Comparison of ENCODE assay signal across 1 cellular context in genomic region chr18:22465859-22466602, GRCh38.
TF ChIP-seq lines count a peak whose summit lies in the region.

No MANE protein-coding gene starts in this region.

TF ChIP-seq in K562, 482 proteins besides CTCF, POLR2A, EP300 and RAD21 (continued from another document):
- no peak for TF ChIP-seq SFPQ (IDR thresholded peaks at IDR 0.05; ENCODE audit: low read depth, low read length)
- TF ChIP-seq NR4A1 (CRISPR knock-in tag; IDR thresholded peaks at IDR 0.05), result no peak
- peak; percentile 71 for TF ChIP-seq NR4A1 (tag; IDR thresholded peaks at IDR 0.05)
- TF ChIP-seq SRF (CRISPR knock-in tag; IDR thresholded peaks at IDR 0.05), result peak in 1 of 2 experiments; percentile 88; a peak in 1 of 4 replicates
- peak; percentile 76; the same call in 1 of the 2 replicates for TF ChIP-seq ZNF583 (CRISPR knock-in tag; IDR thresholded peaks at IDR 0.05)
- no peak for TF ChIP-seq STAT5A (IDR thresholded peaks at IDR 0.05; ENCODE audit: borderline replicate concordance, low read length)
- TF ChIP-seq BRD9 (IDR thresholded peaks at IDR 0.05; ENCODE audit: low read depth, partially characterized antibody), result no peak
- TF ChIP-seq HOMEZ (CRISPR knock-in tag; IDR thresholded peaks at IDR 0.05), result no peak
- peak; percentile 87 for TF ChIP-seq ZNF589 (CRISPR knock-in tag; IDR thresholded peaks at IDR 0.05; ENCODE audit: low read depth)
- no peak for TF ChIP-seq CBFA2T3 (IDR thresholded peaks at IDR 0.05)
- no peak for TF ChIP-seq BCOR (IDR thresholded peaks at IDR 0.05)
- no peak for TF ChIP-seq ETS2 (tag; IDR thresholded peaks at IDR 0.05; ENCODE audit: borderline replicate concordance, poor library complexity, severe bottlenecking)
- peak; percentile 70 for TF ChIP-seq SOX6 (IDR thresholded peaks at IDR 0.05)
- TF ChIP-seq NEUROD1 (IDR thresholded peaks at IDR 0.05; ENCODE audit: borderline replicate concordance, low read depth, low read length, partially characterized antibody), result no peak
- TF ChIP-seq SIN3B (IDR thresholded peaks at IDR 0.05; ENCODE audit: low read depth), result no peak
- no peak for TF ChIP-seq KDM2B (CRISPR knock-in tag; IDR thresholded peaks at IDR 0.05)
- peak; percentile 48; the same call in 1 of the 2 replicates for TF ChIP-seq ZNF324 (CRISPR knock-in tag; IDR thresholded peaks at IDR 0.05)
- no peak for TF ChIP-seq FIP1L1 (IDR thresholded peaks at IDR 0.05; ENCODE audit: low read depth, low read length, poor library complexity, severe bottlenecking)
- TF ChIP-seq THAP12 (CRISPR knock-in tag; IDR thresholded peaks at IDR 0.05), result no peak
- no peak for TF ChIP-seq IRF1 (CRISPR knock-in tag; IDR thresholded peaks at IDR 0.05; ENCODE audit: borderline replicate concordance)
- TF ChIP-seq HEY1 (CRISPR knock-in tag; IDR thresholded peaks at IDR 0.05; ENCODE audit: borderline replicate concordance), result 0 out of 2 replicates have a peak, but pooled peaks have one; percentile 39
- no peak for TF ChIP-seq ZKSCAN1 (IDR thresholded peaks at IDR 0.05; ENCODE audit: low read depth, low read length)
- TF ChIP-seq BDP1 (IDR thresholded peaks at IDR 0.05; ENCODE audit: insufficient read depth, insufficient read length), result no peak
- no peak for TF ChIP-seq POLR3G (IDR thresholded peaks at IDR 0.05; ENCODE audit: extremely low read depth, insufficient read length, insufficient replicate concordance)
- no peak for TF ChIP-seq ERF (CRISPR knock-in tag; IDR thresholded peaks at IDR 0.05)
- TF ChIP-seq ZMIZ1 (IDR thresholded peaks at IDR 0.05; ENCODE audit: low read depth in 2 of 2, low read length in 2 of 2), result no peak
- no peak for TF ChIP-seq SRSF3 (IDR thresholded peaks at IDR 0.05; ENCODE audit: insufficient read depth, low read length)
- no peak for TF ChIP-seq ZNF511 (CRISPR knock-in tag; IDR thresholded peaks at IDR 0.05)
- TF ChIP-seq CHD4 (IDR thresholded peaks at IDR 0.05; ENCODE audit: insufficient read depth, insufficient replicate concordance, low read depth, low read length, poor library complexity, severe bottlenecking), result no peak
- no peak for TF ChIP-seq MXI1 (IDR thresholded peaks at IDR 0.05; ENCODE audit: low read depth, low read length)
- TF ChIP-seq SMC3 (conservative IDR thresholded peaks at IDR 0.05; ENCODE audit: insufficient read depth, low read depth, low read length), result no peak
- TF ChIP-seq ZNF318 (IDR thresholded peaks at IDR 0.05; ENCODE audit: borderline replicate concordance in 1 of 2, low read depth in 1 of 2), result peak in 1 of 2 experiments; percentile 85; a peak in 2 of 4 replicates
